In genomic region chr4:123939621-123940020, GRCh38 we compare ENCODE assay signal across 13 cellular contexts.
DNase-seq lines count a peak whose midpoint lies in the region; ATAC-seq and TF ChIP-seq lines count a peak whose summit lies in the region.
"Had no signal": no experiment of that assay in that cellular context is flagged by ENCODE, and none has a peak within 500 bp of the region (broad histone marks: within the 10 kb centered on the region; RNA-seq: fewer than 3 reads in every experiment).

No MANE protein-coding gene starts in this region.

- intact Hi-C loops in mammary epithelial cell (cut with micrococcal nuclease), result no loop called here
- intact Hi-C loops in left colon (cut with DNase I, micrococcal nuclease), result no loop called here

- H3K4me2 ChIP-seq in mammary epithelial cell (ENCODE audit: insufficient read depth, low read depth, low read length), result no peak overlapping the region

- WGBS in mammary epithelial cell (ENCODE audit: low coverage, missing lambda C conversion rate), result 17% methylated on average over 1 of the region's 1 CpG

- H2AFZ ChIP-seq in mammary epithelial cell (ENCODE audit: low read depth, low read length), result no peak overlapping the region

- no peaks in the 10 kb centered on the region for H3K79me2 ChIP-seq in mammary epithelial cell (ENCODE audit: insufficient read depth, low read length)

- H3K27me3 Mint-ChIP-seq in activated CD4-positive, alpha-beta T cell treated with anti-CD3 and anti-CD28 coated beads, Interleukin-2, amount 10 ng/mL, durations not matched to agents 7 days and 5 days, result peaks cover 2% of the 10 kb centered on the region

- peak overlapping the region; percentile 2 for H3K27ac ChIP-seq in mammary epithelial cell (ENCODE audit: insufficient read depth, low read depth, low read length)

- peaks cover 3% of the 10 kb centered on the region for H3K4me1 ChIP-seq in mammary epithelial cell (ENCODE audit: insufficient read depth, low read length)

- POLR2A ChIA-PET in activated CD4-positive, alpha-beta T cell treated with anti-CD3 and anti-CD28 coated beads, Interleukin-2, amount 10 ng/mL, durations not matched to agents 7 days and 5 days (lab: Charles Lee), result no interaction called here

- no peaks in the 10 kb centered on the region for H3K9me3 ChIP-seq in mammary epithelial cell (replicated peaks; ENCODE audit: insufficient read depth, low read length)

- ATAC-seq in left colon, result no peak
- ATAC-seq: activated CD8-positive, alpha-beta T cell treated with anti-CD3 and anti-CD28 coated beads for 36 hours; sciatic nerve had no signal

- no TSS peak for BruUV-seq in mammary epithelial cell (replicated peaks; lab: Mats Ljungman, UMichigan)

- peak; percentile 59 for DNase-seq in AG20443 (ENCODE audit: low spot score)
- DNase-seq in HS-27A (ENCODE audit: low read depth), result peak; percentile 20
- peak; percentile 80 for DNase-seq in mammary epithelial cell
- peak; percentile 58 for DNase-seq in kidney glomerular epithelial cell (lab: John Stamatoyannopoulos, UW)
- no peak for DNase-seq in mucosa of gallbladder (ENCODE audit: low spot score)
- DNase-seq in DMS79 treated with DMSO at 0.1 percent for 48 hours (lab: John Stamatoyannopoulos, UW), result no peak
- DNase-seq in activated CD4-positive, alpha-beta T cell treated with anti-CD3 and anti-CD28 coated beads, Interleukin-2, amount 10 ng/mL, durations not matched to agents 7 days and 5 days, result no peak
- no peak for DNase-seq in left colon
- DNase-seq: activated CD8-positive, alpha-beta T cell treated with anti-CD3 and anti-CD28 coated beads for 36 hours; KBM-7; NCI-H2227 treated with DMSO at 0.1 percent for 48 hours had no signal

- no peaks in the 10 kb centered on the region for H4K20me1 ChIP-seq in mammary epithelial cell (ENCODE audit: insufficient read depth, low read length)

- CTCF ChIA-PET in mammary epithelial cell (lab: Charles Lee; ENCODE audit: low non-redundant PET), result no interaction called here
- CTCF ChIA-PET in activated CD4-positive, alpha-beta T cell treated with anti-CD3 and anti-CD28 coated beads, Interleukin-2, amount 10 ng/mL, durations not matched to agents 7 days and 5 days (lab: Charles Lee), result no interaction called here

- H3K27ac Mint-ChIP-seq in activated CD4-positive, alpha-beta T cell treated with anti-CD3 and anti-CD28 coated beads, Interleukin-2, amount 10 ng/mL, durations not matched to agents 7 days and 5 days, result no peak overlapping the region
- H3K27ac Mint-ChIP-seq: activated CD8-positive, alpha-beta T cell treated with anti-CD3 and anti-CD28 coated beads for 36 hours had no signal

- H3K4me3 Mint-ChIP-seq in activated CD4-positive, alpha-beta T cell treated with anti-CD3 and anti-CD28 coated beads, Interleukin-2, amount 10 ng/mL, durations not matched to agents 7 days and 5 days, result no peak overlapping the region
- H3K4me3 Mint-ChIP-seq: activated CD8-positive, alpha-beta T cell treated with anti-CD3 and anti-CD28 coated beads for 36 hours had no signal

- dilution Hi-C loops in mammary epithelial cell (cut with HindIII; ENCODE audit: low sequenced_read_pairs), result no loop called here

- no peaks in the 10 kb centered on the region for H3K36me3 Mint-ChIP-seq in activated CD4-positive, alpha-beta T cell treated with anti-CD3 and anti-CD28 coated beads, Interleukin-2, amount 10 ng/mL, durations not matched to agents 7 days and 5 days (ENCODE audit: low read depth)

- H3K4me3 ChIP-seq in mammary epithelial cell (replicated peaks in 1 of 3; ENCODE audit: insufficient read depth in 1 of 3, low read depth in 2 of 3, low read length in 3 of 3), result no peak overlapping the region
- H3K4me3 ChIP-seq: lung had no signal

- in situ Hi-C loops in mammary epithelial cell (cut with MboI; ENCODE audit: low sequenced_read_pairs in 2 of 2), result no loop called here

- no peak for TF ChIP-seq CTCF in mammary epithelial cell (conservative IDR thresholded peaks at IDR 0.05 in 1 of 2, IDR thresholded peaks at IDR 0.05 in 1 of 2; ENCODE audit: extremely low read depth in 1 of 2, insufficient read depth in 1 of 2, low read depth in 1 of 2, low read length in 2 of 2)

- no peak overlapping the region for H3K9ac ChIP-seq in mammary epithelial cell (ENCODE audit: insufficient read depth, low read length)

- H3K27me3 ChIP-seq in mammary epithelial cell (ENCODE audit: insufficient read depth, low read length), result no peaks in the 10 kb centered on the region

- no peaks in the 10 kb centered on the region for H3K9me3 Mint-ChIP-seq in activated CD4-positive, alpha-beta T cell treated with anti-CD3 and anti-CD28 coated beads, Interleukin-2, amount 10 ng/mL, durations not matched to agents 7 days and 5 days
- H3K9me3 Mint-ChIP-seq: activated CD8-positive, alpha-beta T cell treated with anti-CD3 and anti-CD28 coated beads for 36 hours had no signal

- no peaks in the 10 kb centered on the region for H3K4me1 Mint-ChIP-seq in activated CD4-positive, alpha-beta T cell treated with anti-CD3 and anti-CD28 coated beads, Interleukin-2, amount 10 ng/mL, durations not matched to agents 7 days and 5 days

- H3K36me3 ChIP-seq in mammary epithelial cell (ENCODE audit: insufficient read depth, low read length), result no peaks in the 10 kb centered on the region

Comparison
In these comparisons a context has a peak if more than half of its experiments do, and no peak if none do; other contexts are left out.
1. DNase-seq: peak in AG20443 (single experiment), HS-27A (single experiment), mammary epithelial cell (single experiment) and kidney glomerular epithelial cell (single experiment); none in mucosa of gallbladder (single experiment), DMS79 treated with DMSO at 0.1 percent for 48 hours (single experiment), activated CD4-positive, alpha-beta T cell treated with anti-CD3 and anti-CD28 coated beads, Interleukin-2, amount 10 ng/mL, durations not matched to agents 7 days and 5 days (single experiment) and left colon (0 of 2).